ENCODE assay signal across 8 cellular contexts in genomic region chr19:2271516-2272103, GRCh38.
DNase-seq lines count a peak whose midpoint lies in the region; ATAC-seq lines count a peak whose summit lies in the region.

No MANE protein-coding gene starts in this region.

- peak overlapping the region; percentile 91 to 98 for H3K4me3 ChIP-seq in mucosa of rectum (ENCODE audit: low read length in 2 of 2)

- H3K27me3 ChIP-seq in mucosa of rectum (ENCODE audit: control insufficient read depth in 2 of 2, insufficient read depth in 2 of 2, low read length in 2 of 2), result no peaks in the 10 kb centered on the region

- H3K4me1 ChIP-seq in ES-I3 (ENCODE audit: insufficient read depth, low read length) (peaks cover 3% of the 10 kb centered on the region; the same call in 1 of the 2 replicates), mucosa of rectum (ENCODE audit: control insufficient read depth in 2 of 2, insufficient read depth in 2 of 2, low read length in 2 of 2) (peaks cover 41 to 56% of the 10 kb centered on the region in 2 donors)

- ATAC-seq in HG02623 (IDR thresholded peaks at IDR 0.05; ENCODE audit: unreplicated experiment) (no peak), HG03095 (IDR thresholded peaks at IDR 0.05; ENCODE audit: unreplicated experiment) (no peak)

- peak overlapping the region; percentile 97 to 99 for H3K27ac ChIP-seq in mucosa of rectum (ENCODE audit: low read depth in 2 of 2, low read length in 2 of 2)

- peak overlapping the region; percentile 99 for H3K9ac ChIP-seq in ES-I3 (ENCODE audit: low read depth, low read length)
- H3K9ac ChIP-seq in mucosa of rectum (ENCODE audit: low read depth in 1 of 2, low read length in 2 of 2), result peak overlapping the region; percentile 26 to 99

- peaks cover 5% of the 10 kb centered on the region for H3K36me3 ChIP-seq in ES-I3 (ENCODE audit: insufficient read depth, low read length)
- H3K36me3 ChIP-seq in mucosa of rectum (ENCODE audit: control insufficient read depth in 2 of 2, insufficient read depth in 2 of 2, low read length in 2 of 2), result peaks cover 11 to 16% of the 10 kb centered on the region in 2 donors

- H3K9me3 ChIP-seq in ES-I3 (ENCODE audit: control insufficient read depth, insufficient read depth, low read length) (no peaks in the 10 kb centered on the region), mucosa of rectum (ENCODE audit: control insufficient read depth in 2 of 2, low read length in 2 of 2) (no peaks in the 10 kb centered on the region)

- DNase-seq in OCI-M1 (lab: John Stamatoyannopoulos, UW), result peak; percentile 26
- peak; percentile 52 for DNase-seq in cerebellar cortex (ENCODE audit: low spot score)
- DNase-seq in midbrain (lab: John Stamatoyannopoulos, UW), result no peak
- DNase-seq in SHP77 (lab: John Stamatoyannopoulos, UW), result no peak

Comparison
In these comparisons a context has a peak if more than half of its experiments do, and no peak if none do; other contexts are left out.
1. DNase-seq: peak in OCI-M1 (single experiment) and cerebellar cortex (single experiment); none in midbrain (single experiment) and SHP77 (0 of 2).